In the genomic region with DNA sequence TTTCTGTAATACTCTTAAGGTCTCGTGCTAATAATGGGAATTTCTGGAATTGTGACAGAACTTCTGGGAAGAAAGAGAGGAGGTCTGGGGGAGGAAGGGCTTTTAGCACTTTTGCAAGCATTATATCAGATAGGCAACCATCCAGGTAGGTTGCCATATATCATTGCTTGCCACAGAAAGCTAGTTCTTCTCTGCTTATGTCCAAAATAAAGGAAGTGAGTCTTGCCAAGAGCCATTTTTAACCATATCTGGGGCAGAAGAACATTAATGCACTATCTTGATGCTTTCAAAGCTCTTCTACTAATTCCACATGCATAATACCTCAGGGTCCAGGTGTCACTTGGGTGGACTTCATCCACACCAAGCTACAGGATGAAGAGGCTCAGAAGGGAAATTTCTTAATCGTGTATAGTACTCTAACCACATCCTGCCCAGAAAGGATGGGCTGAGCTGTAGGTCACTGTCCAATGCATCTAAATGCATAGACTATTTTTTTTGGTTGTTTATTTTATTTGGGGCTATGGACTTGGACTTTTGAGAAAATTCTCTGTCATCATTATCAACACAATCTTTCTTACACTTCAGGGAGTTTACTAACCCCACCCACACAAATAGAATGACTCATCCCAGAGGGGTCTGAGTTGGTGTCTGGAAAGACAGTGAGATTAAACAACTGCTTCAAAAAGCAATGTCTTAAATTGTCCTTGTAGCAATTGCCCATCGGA, we compare ENCODE assay signal across 1 cellular context.
TF ChIP-seq lines count a peak whose summit lies in the region.

No MANE protein-coding gene starts in this region.

TF ChIP-seq in GM23338, 12 proteins besides CTCF, POLR2A, EP300 and RAD21 (continued from another document):
- TF ChIP-seq REST (IDR thresholded peaks at IDR 0.05; ENCODE audit: unreplicated experiment), result no peak
- TF ChIP-seq ZNF114 (CRISPR knock-in tag; IDR thresholded peaks at IDR 0.05), result no peak
- TF ChIP-seq ZNF331 (CRISPR knock-in tag; IDR thresholded peaks at IDR 0.05; ENCODE audit: low read depth), result no peak
- no peak for TF ChIP-seq POLR2AphosphoS5 (IDR thresholded peaks at IDR 0.05; ENCODE audit: low read depth)
- TF ChIP-seq EZH2 (IDR thresholded peaks at IDR 0.05; ENCODE audit: low read depth, unreplicated experiment), result no peak
- TF ChIP-seq CREB1 (CRISPR knock-in tag; IDR thresholded peaks at IDR 0.05; ENCODE audit: low read depth), result no peak
